ENCODE assay signal across 23 cellular contexts in the genomic region with DNA sequence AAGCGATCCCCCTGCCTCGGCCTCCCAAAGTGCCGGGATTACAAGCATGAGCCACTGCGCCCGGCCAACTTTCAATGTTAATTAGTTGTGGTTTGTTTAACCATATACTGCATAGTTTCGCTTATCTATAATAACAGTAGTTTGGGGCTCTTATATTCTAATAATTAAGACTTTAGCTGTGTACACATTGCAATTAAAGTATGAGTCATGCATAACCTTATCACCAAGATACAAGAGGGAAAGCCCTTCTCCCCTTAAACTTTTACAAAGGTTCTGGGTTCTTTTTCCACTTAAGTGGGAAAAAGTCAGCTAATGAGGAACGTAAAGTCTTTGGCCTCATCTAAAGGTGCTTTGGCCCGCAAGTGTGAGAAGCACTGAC. TPM values are rescaled to one million over a fixed set of nuclear protein-coding genes. Genes with fewer than 3 reads are reported as not detected.
DNase-seq lines count a peak whose midpoint lies in the region; ATAC-seq, FAIRE-seq and TF ChIP-seq lines count a peak whose summit lies in the region.
"Had no signal": no experiment of that assay in that cellular context is flagged by ENCODE, and none has a peak within 500 bp of the region (broad histone marks: within the 10 kb centered on the region; RNA-seq: fewer than 3 reads in every experiment).

No MANE protein-coding gene starts in this region.

- H3K79me2 ChIP-seq in HepG2 (ENCODE audit: insufficient read depth, low read length): no peaks in the 10 kb centered on the region
- H3K79me2 ChIP-seq in astrocyte (ENCODE audit: insufficient read depth, low read length): no peaks in the 10 kb centered on the region

- H3K27me3 Mint-ChIP-seq in astrocyte (ENCODE audit: low read depth, unreplicated experiment): peaks cover 5% of the 10 kb centered on the region
- H3K27me3 Mint-ChIP-seq in endothelial cell (ENCODE audit: unreplicated experiment): no peaks in the 10 kb centered on the region
- peaks cover 14% of the 10 kb centered on the region for H3K27me3 Mint-ChIP-seq in osteocyte (ENCODE audit: unreplicated experiment)

- intact Hi-C loops in HepG2 (cut with micrococcal nuclease; ENCODE audit: unreplicated experiment) (no loop called here), right lobe of liver (cut with DNase I) (no loop called here), left lung (cut with DNase I) (no loop called here), head of caudate nucleus (cut with DNase I) (no loop called here)

- 56% methylated on average over 8 of the region's 8 CpGs for WGBS in HepG2 (ENCODE audit: low lambda C conversion rate)
- WGBS in right lobe of liver (ENCODE audit: insufficient coverage, low coverage, low lambda C conversion rate, missing lambda C conversion rate): 77% methylated on average over 8 of the region's 8 CpGs

- H3K9me3 ChIP-seq in HepG2 (ENCODE audit: low read length) (no peaks in the 10 kb centered on the region), right lobe of liver (no peaks in the 10 kb centered on the region), astrocyte (ENCODE audit: insufficient read depth, low read depth, low read length) (no peaks in the 10 kb centered on the region), left lung (no peaks in the 10 kb centered on the region)
- H3K9me3 ChIP-seq: BLaER1, Peyer's patch had no signal

- POLR2A ChIA-PET in HepG2 (lab: Yijun Ruan, JAX): interaction anchor here (1.1 to 8.3 kb wide), 3 partner anchors 16 to 126 kb away, joined by 3 to 123 read pairs (median 3); partner anchors contain the start of gene DDX39B

- CTCF ChIA-PET in HepG2 (lab: Yijun Ruan, JAX; ENCODE audit: low intra/inter-chr PET ratio, low total read pairs): no interaction called here

- H3K4me1 ChIP-seq in HepG2 (ENCODE audit: insufficient read depth, low read length) (peaks cover 47% of the 10 kb centered on the region), right lobe of liver (no peaks in the 10 kb centered on the region), astrocyte (ENCODE audit: insufficient read depth, low read length) (peaks cover 8% of the 10 kb centered on the region), left lung (peaks cover 0 to 2% of the 10 kb centered on the region in 2 donors)
- H3K4me1 ChIP-seq: BLaER1, Peyer's patch had no signal

- in situ Hi-C loops in HepG2 (cut with HindIII; ENCODE audit: extremely low pct_ligation_motif_present, low pct_unique_long_range_greater_than_20kb): loop anchor here (5.0 kb wide), 1 partner anchor 33 kb away; no protein-coding TSS in a partner anchor

- 0 out of 6 replicates have a peak overlapping the region, but pooled peaks of 1 of the 3 experiments have one; percentile 8 for H3K4me3 ChIP-seq in HepG2 (replicated peaks in 1 of 3; ENCODE audit: insufficient read depth in 1 of 3, low read depth in 2 of 3, low read length in 3 of 3)
- H3K4me3 ChIP-seq in right lobe of liver: no peak overlapping the region
- no peak overlapping the region for H3K4me3 ChIP-seq in astrocyte (ENCODE audit: insufficient read depth, low read depth, low read length)
- H3K4me3 ChIP-seq in left lung: no peak overlapping the region
- H3K4me3 ChIP-seq: BLaER1, Peyer's patch, SK-N-MC had no signal

- DNase-seq in HepG2 (ENCODE audit: low spot score): no peak
- no peak for DNase-seq in right lobe of liver
- DNase-seq in astrocyte (ENCODE audit: low read depth): no peak
- DNase-seq in left lung: no peak
- no peak for DNase-seq in head of caudate nucleus
- no peak for DNase-seq in endothelial cell (ENCODE audit: low spot score)
- no peak for DNase-seq in osteocyte (ENCODE audit: extremely low spot score, unreplicated experiment)
- DNase-seq: Calu3, MM.1S, NCI-H1092, NCI-H1436 treated with DMSO at 0.1 percent for 48 hours, NCI-H2081, NCI-H2171 treated with DMSO at 0.1 percent for 48 hours, NCI-H446 treated with DMSO at 0.1 percent for 48 hours, Peyer's patch had no signal

- no peak overlapping the region for H3K4me3 Mint-ChIP-seq in astrocyte (ENCODE audit: unreplicated experiment)
- no peak overlapping the region for H3K4me3 Mint-ChIP-seq in endothelial cell (ENCODE audit: unreplicated experiment)
- no peak overlapping the region for H3K4me3 Mint-ChIP-seq in osteocyte (ENCODE audit: unreplicated experiment)
- H3K4me3 Mint-ChIP-seq: CD8-positive, alpha-beta T cell had no signal

- TF ChIP-seq POLR2A in HepG2 (IDR thresholded peaks at IDR 0.05; ENCODE audit: insufficient read depth in 1 of 2, low read depth in 2 of 2, low read length in 2 of 2) (no peak), right lobe of liver (IDR thresholded peaks at IDR 0.05) (no peak)

- H3K36me3 ChIP-seq in HepG2 (replicated peaks in 1 of 2; ENCODE audit: control insufficient read depth in 1 of 2, insufficient read depth in 2 of 2, low read length in 2 of 2) (peaks cover 7 to 9% of the 10 kb centered on the region in 2 experiments; a peak in 4 of 5 replicates), right lobe of liver (peaks cover 0 to 8% (median 2%) of the 10 kb centered on the region in 4 donors), astrocyte (ENCODE audit: insufficient read depth, low read length) (peaks cover 5% of the 10 kb centered on the region), left lung (peaks cover 0 to 22% of the 10 kb centered on the region in 2 donors)

- no peak overlapping the region for H3K27ac Mint-ChIP-seq in astrocyte (ENCODE audit: unreplicated experiment)
- no peak overlapping the region for H3K27ac Mint-ChIP-seq in endothelial cell (ENCODE audit: unreplicated experiment)
- H3K27ac Mint-ChIP-seq in osteocyte (ENCODE audit: unreplicated experiment): no peak overlapping the region
- H3K27ac Mint-ChIP-seq: CD8-positive, alpha-beta T cell had no signal

- no peak overlapping the region for H3K9ac ChIP-seq in HepG2 (ENCODE audit: insufficient read depth, low read depth, low read length)
- H3K9ac ChIP-seq in astrocyte (ENCODE audit: low read length): no peak overlapping the region
- H3K9ac ChIP-seq: BLaER1 had no signal

- H4K20me1 ChIP-seq in HepG2 (ENCODE audit: insufficient read depth, low read length): peaks cover 10% of the 10 kb centered on the region; the same call in 1 of the 2 replicates
- H4K20me1 ChIP-seq in astrocyte (ENCODE audit: insufficient read depth, low read length): peaks cover 28% of the 10 kb centered on the region

- H3K4me1 Mint-ChIP-seq in astrocyte (ENCODE audit: low read depth, unreplicated experiment) (peaks cover 7% of the 10 kb centered on the region), endothelial cell (ENCODE audit: unreplicated experiment) (peaks cover 5% of the 10 kb centered on the region), osteocyte (ENCODE audit: unreplicated experiment) (peaks cover 8% of the 10 kb centered on the region)

- H2AFZ ChIP-seq in HepG2 (ENCODE audit: low read length) (no peak overlapping the region), astrocyte (ENCODE audit: low read depth, low read length) (no peak overlapping the region)

- no peak for TF ChIP-seq RAD21 in HepG2 (CRISPR knock-in tag; IDR thresholded peaks at IDR 0.05)

- TF ChIP-seq CTCF in HepG2 (CRISPR knock-in tag; IDR thresholded peaks at IDR 0.05): no peak
- no peak for TF ChIP-seq CTCF in right lobe of liver (IDR thresholded peaks at IDR 0.05)
- TF ChIP-seq CTCF in astrocyte (IDR thresholded peaks at IDR 0.05; ENCODE audit: insufficient read depth, low read depth, low read length): no peak
- TF ChIP-seq CTCF in left lung (IDR thresholded peaks at IDR 0.05): no peak
- no peak for TF ChIP-seq CTCF in endothelial cell (IDR thresholded peaks at IDR 0.05; ENCODE audit: unreplicated experiment)
- TF ChIP-seq CTCF in osteocyte (IDR thresholded peaks at IDR 0.05): no peak

- no peaks in the 10 kb centered on the region for H3K9me3 Mint-ChIP-seq in astrocyte (ENCODE audit: unreplicated experiment)
- H3K9me3 Mint-ChIP-seq in endothelial cell (ENCODE audit: unreplicated experiment): no peaks in the 10 kb centered on the region
- H3K9me3 Mint-ChIP-seq in osteocyte (ENCODE audit: unreplicated experiment): no peaks in the 10 kb centered on the region
- H3K9me3 Mint-ChIP-seq: CD8-positive, alpha-beta T cell had no signal

- no peaks in the 10 kb centered on the region for H3K36me3 Mint-ChIP-seq in astrocyte (ENCODE audit: low read depth, unreplicated experiment)
- peaks cover 6% of the 10 kb centered on the region for H3K36me3 Mint-ChIP-seq in endothelial cell (ENCODE audit: low read depth, unreplicated experiment)
- peaks cover 6% of the 10 kb centered on the region for H3K36me3 Mint-ChIP-seq in osteocyte (ENCODE audit: unreplicated experiment)

- TF ChIP-seq EP300 in HepG2 (IDR thresholded peaks at IDR 0.05; ENCODE audit: low read depth in 2 of 2, low read length in 2 of 2) (no peak), HepG2 (CRISPR knock-in tag; IDR thresholded peaks at IDR 0.05; ENCODE audit: borderline replicate concordance) (no peak)

- BruUV-seq in HepG2 (replicated peaks; lab: Mats Ljungman, UMichigan): no TSS peak

- H3K27ac ChIP-seq in HepG2 (ENCODE audit: extremely low read length, insufficient read depth, low read length): no peak overlapping the region
- H3K27ac ChIP-seq in right lobe of liver: no peak overlapping the region
- H3K27ac ChIP-seq in astrocyte (ENCODE audit: low read depth, low read length): peak overlapping the region; percentile 2
- H3K27ac ChIP-seq in left lung: peak overlapping the region in 1 of 2 donors; percentile 50
- H3K27ac ChIP-seq: BLaER1, Peyer's patch, SK-N-MC had no signal

- FAIRE-seq in HepG2 (lab: Jason Lieb, UNC) (no peak), astrocyte (lab: Jason Lieb, UNC) (no peak)
- FAIRE-seq: A204.1, GM12891 had no signal

- no peaks in the 10 kb centered on the region for H3K27me3 ChIP-seq in HepG2 (ENCODE audit: control insufficient read depth in 1 of 2, insufficient read depth in 2 of 2, low read length in 2 of 2)
- no peaks in the 10 kb centered on the region for H3K27me3 ChIP-seq in right lobe of liver
- no peaks in the 10 kb centered on the region for H3K27me3 ChIP-seq in astrocyte (ENCODE audit: insufficient read depth, low read length)
- H3K27me3 ChIP-seq in left lung: no peaks in the 10 kb centered on the region
- H3K27me3 ChIP-seq: BLaER1, Peyer's patch had no signal

- ATAC-seq in HepG2 (no peak), right lobe of liver (no peak), left lung (peak; percentile 21), HG03175 (IDR thresholded peaks at IDR 0.05; ENCODE audit: unreplicated experiment) (no peak)
- ATAC-seq: CD8-positive, alpha-beta T cell had no signal

- H3K4me2 ChIP-seq in HepG2 (ENCODE audit: low read depth, low read length) (0 out of 2 replicates have a peak overlapping the region, but pooled peaks have one; percentile 23), astrocyte (ENCODE audit: low read length) (peak overlapping the region; percentile 25)
- H3K4me2 ChIP-seq: BLaER1 had no signal

RNA-seq across cellular contexts. Expression of gene MCCD1, which starts 3.2 kb away (rescaled TPM):
- total RNA-seq in HepG2 (2016; rRNA removed; fragmentation: Illumina TruSeq; extraction: Trizol) (0.15 and 0.36 TPM in 2 replicates), right lobe of liver (not detected), astrocyte (not detected in 2 replicates), left lung (not detected), endothelial cell (ENCODE audit: unreplicated experiment) (not detected), osteocyte (not detected in 2 replicates)
- total RNA-seq in HepG2 (2016; cell fraction: cytosol; rRNA removed; fragmentation: Illumina TruSeq; extraction: Trizol; ENCODE audit: low read depth): 0.26 TPM in 1 of 2 replicates, not detected in the other
- 0.19 TPM in 1 of 2 replicates, not detected in the other for total RNA-seq in HepG2 (2016; cell fraction: insoluble cytoplasmic fraction; rRNA removed; fragmentation: Illumina TruSeq; extraction: Trizol)
- total RNA-seq in HepG2 (2016; cell fraction: membrane; rRNA removed; fragmentation: Illumina TruSeq; extraction: Trizol): 0.19 and 0.38 TPM in 2 replicates
- 0.43 TPM in 1 of 2 replicates, not detected in the other for total RNA-seq in HepG2 (2016; cell fraction: nucleus; rRNA removed; fragmentation: Illumina TruSeq; extraction: Trizol)
- polyA plus RNA-seq in HepG2 (2011; rRNA removed): 0.09 TPM in 1 of 2 replicates, not detected in the other
- polyA plus RNA-seq in HepG2 (2011; cell fraction: cytosol; rRNA removed): 0.06 and 0.09 TPM in 2 replicates
- not detected in 2 replicates for polyA plus RNA-seq in HepG2 (2011; cell fraction: nucleus; rRNA removed)
- 0.25 and 0.28 TPM in 2 replicates for polyA plus RNA-seq in HepG2 (2012)
- 0.18 and 0.33 TPM in 2 replicates for polyA plus RNA-seq in HepG2 (2016; cell fraction: cytosol; fragmentation: Illumina TruSeq; extraction: Trizol; ENCODE audit: low read depth)
- polyA plus RNA-seq in HepG2 (2016; cell fraction: insoluble cytoplasmic fraction; fragmentation: Illumina TruSeq; extraction: Trizol; ENCODE audit: low read depth): 0.26 TPM in 1 of 2 replicates, not detected in the other
- polyA plus RNA-seq in HepG2 (2016; cell fraction: membrane; fragmentation: Illumina TruSeq; extraction: Trizol; ENCODE audit: low read depth): 0.21 and 0.24 TPM in 2 replicates
- polyA plus RNA-seq in HepG2 (2016; cell fraction: nucleus; fragmentation: Illumina TruSeq; extraction: Trizol; ENCODE audit: insufficient read depth, low read depth): 0.53 and 0.71 TPM in 2 replicates
- polyA minus RNA-seq in HepG2 (2011; rRNA and poly(A)+ RNA removed; ENCODE audit: low replicate concordance): 0.48 TPM in 1 of 2 replicates, not detected in the other
- not detected in 2 replicates for polyA minus RNA-seq in HepG2 (2011; cell fraction: cytosol; rRNA and poly(A)+ RNA removed)
- not detected in 2 replicates for polyA minus RNA-seq in HepG2 (2011; cell fraction: nucleus; rRNA and poly(A)+ RNA removed)
- total RNA-seq: Calu3; CD8-positive, alpha-beta T cell; H4; LHCN-M2; Peyer's patch had no signal

RNA-seq across cellular contexts. Expression of gene DDX39B, which starts 16.3 kb away (rescaled TPM):
- 570 and 737 TPM in 2 replicates for total RNA-seq in HepG2 (2016; rRNA removed; fragmentation: Illumina TruSeq; extraction: Trizol)
- total RNA-seq in HepG2 (2016; cell fraction: cytosol; rRNA removed; fragmentation: Illumina TruSeq; extraction: Trizol; ENCODE audit: low read depth): 100 and 118 TPM in 2 replicates
- 551 and 741 TPM in 2 replicates for total RNA-seq in HepG2 (2016; cell fraction: insoluble cytoplasmic fraction; rRNA removed; fragmentation: Illumina TruSeq; extraction: Trizol)
- 185 and 202 TPM in 2 replicates for total RNA-seq in HepG2 (2016; cell fraction: membrane; rRNA removed; fragmentation: Illumina TruSeq; extraction: Trizol)
- 358 and 385 TPM in 2 replicates for total RNA-seq in HepG2 (2016; cell fraction: nucleus; rRNA removed; fragmentation: Illumina TruSeq; extraction: Trizol)
- polyA plus RNA-seq in HepG2 (2011; rRNA removed): 650 and 678 TPM in 2 replicates
- polyA plus RNA-seq in HepG2 (2011; cell fraction: cytosol; rRNA removed): 412 and 551 TPM in 2 replicates
- polyA plus RNA-seq in HepG2 (2011; cell fraction: nucleus; rRNA removed): 1,695 and 1,727 TPM in 2 replicates
- 442 and 447 TPM in 2 replicates for polyA plus RNA-seq in HepG2 (2012)
- 114 and 121 TPM in 2 replicates for polyA plus RNA-seq in HepG2 (2016; cell fraction: cytosol; fragmentation: Illumina TruSeq; extraction: Trizol; ENCODE audit: low read depth)
- polyA plus RNA-seq in HepG2 (2016; cell fraction: insoluble cytoplasmic fraction; fragmentation: Illumina TruSeq; extraction: Trizol; ENCODE audit: low read depth): 480 and 493 TPM in 2 replicates
- 169 and 185 TPM in 2 replicates for polyA plus RNA-seq in HepG2 (2016; cell fraction: membrane; fragmentation: Illumina TruSeq; extraction: Trizol; ENCODE audit: low read depth)
- polyA plus RNA-seq in HepG2 (2016; cell fraction: nucleus; fragmentation: Illumina TruSeq; extraction: Trizol; ENCODE audit: insufficient read depth, low read depth): 1,220 and 1,229 TPM in 2 replicates
- polyA minus RNA-seq in HepG2 (2011; rRNA and poly(A)+ RNA removed; ENCODE audit: low replicate concordance): 1,218 and 1,293 TPM in 2 replicates
- polyA minus RNA-seq in HepG2 (2011; cell fraction: cytosol; rRNA and poly(A)+ RNA removed): 205 and 230 TPM in 2 replicates
- 632 and 651 TPM in 2 replicates for polyA minus RNA-seq in HepG2 (2011; cell fraction: nucleus; rRNA and poly(A)+ RNA removed)
- 100 to 1,000 TPM in 3 of 6 experiments, 10 to 100 TPM in 3; 85.2 to 145 (median 102) TPM for total RNA-seq in right lobe of liver
- 284 and 294 TPM in 2 replicates for total RNA-seq in astrocyte
- total RNA-seq in left lung: 100 to 1,000 TPM; 201 to 319 TPM
- 336 TPM for total RNA-seq in endothelial cell (ENCODE audit: unreplicated experiment)
- total RNA-seq in osteocyte: 315 and 331 TPM in 2 replicates

RNA-seq across cellular contexts. Expression of gene ATP6V1G2, which starts 20.9 kb away (rescaled TPM):
- total RNA-seq in HepG2 (2016; rRNA removed; fragmentation: Illumina TruSeq; extraction: Trizol): 0.27 TPM in 1 of 2 replicates, not detected in the other
- not detected in 2 replicates for total RNA-seq in HepG2 (2016; cell fraction: cytosol; rRNA removed; fragmentation: Illumina TruSeq; extraction: Trizol; ENCODE audit: low read depth)
- total RNA-seq in HepG2 (2016; cell fraction: insoluble cytoplasmic fraction; rRNA removed; fragmentation: Illumina TruSeq; extraction: Trizol): 0.25 and 0.35 TPM in 2 replicates
- total RNA-seq in HepG2 (2016; cell fraction: membrane; rRNA removed; fragmentation: Illumina TruSeq; extraction: Trizol): 0.15 TPM in 1 of 2 replicates, not detected in the other
- 0.50 TPM in 1 of 2 replicates, not detected in the other for total RNA-seq in HepG2 (2016; cell fraction: nucleus; rRNA removed; fragmentation: Illumina TruSeq; extraction: Trizol)
- 0.83 and 1.2 TPM in 2 replicates for polyA plus RNA-seq in HepG2 (2011; rRNA removed)
- polyA plus RNA-seq in HepG2 (2011; cell fraction: cytosol; rRNA removed): 0.35 and 0.47 TPM in 2 replicates
- 1.1 and 2.1 TPM in 2 replicates for polyA plus RNA-seq in HepG2 (2011; cell fraction: nucleus; rRNA removed)
- 0.87 and 1.0 TPM in 2 replicates for polyA plus RNA-seq in HepG2 (2012)
- polyA plus RNA-seq in HepG2 (2016; cell fraction: cytosol; fragmentation: Illumina TruSeq; extraction: Trizol; ENCODE audit: low read depth): 0.10 and 0.18 TPM in 2 replicates
- 0.52 and 0.60 TPM in 2 replicates for polyA plus RNA-seq in HepG2 (2016; cell fraction: insoluble cytoplasmic fraction; fragmentation: Illumina TruSeq; extraction: Trizol; ENCODE audit: low read depth)
- 0.19 and 0.40 TPM in 2 replicates for polyA plus RNA-seq in HepG2 (2016; cell fraction: membrane; fragmentation: Illumina TruSeq; extraction: Trizol; ENCODE audit: low read depth)
- 0.81 and 0.89 TPM in 2 replicates for polyA plus RNA-seq in HepG2 (2016; cell fraction: nucleus; fragmentation: Illumina TruSeq; extraction: Trizol; ENCODE audit: insufficient read depth, low read depth)
- 0.19 TPM in 1 of 2 replicates, not detected in the other for polyA minus RNA-seq in HepG2 (2011; rRNA and poly(A)+ RNA removed; ENCODE audit: low replicate concordance)
- polyA minus RNA-seq in HepG2 (2011; cell fraction: cytosol; rRNA and poly(A)+ RNA removed): not detected in 2 replicates
- polyA minus RNA-seq in HepG2 (2011; cell fraction: nucleus; rRNA and poly(A)+ RNA removed): 0.52 and 1.2 TPM in 2 replicates
- total RNA-seq in right lobe of liver: under 1 TPM in 3 of 6 experiments, not detected in 3; 0.29 to 0.43 (median 0.42) TPM
- total RNA-seq in astrocyte: 2.6 and 3.4 TPM in 2 replicates
- total RNA-seq in left lung: 1 to 10 TPM; 1.0 to 1.6 TPM
- total RNA-seq in endothelial cell (ENCODE audit: unreplicated experiment): 1.8 TPM
- total RNA-seq in osteocyte: 8.8 and 9.0 TPM in 2 replicates
- total RNA-seq: Peyer's patch had no signal

RNA-seq across cellular contexts. Expression of gene NFKBIL1, which starts 21.9 kb away (rescaled TPM):
- total RNA-seq in HepG2 (2016; rRNA removed; fragmentation: Illumina TruSeq; extraction: Trizol) (13.9 and 19.5 TPM in 2 replicates), right lobe of liver (10 to 100 TPM in 1 of 6 experiments, 1 to 10 TPM in 5; 7.5 to 10.2 (median 8.3) TPM), astrocyte (18.8 and 20.4 TPM in 2 replicates), left lung (10 to 100 TPM; 15.0 to 17.2 TPM), endothelial cell (ENCODE audit: unreplicated experiment) (13.4 TPM), osteocyte (28.7 and 33.2 TPM in 2 replicates)
- total RNA-seq in HepG2 (2016; cell fraction: cytosol; rRNA removed; fragmentation: Illumina TruSeq; extraction: Trizol; ENCODE audit: low read depth): 18.2 and 19.6 TPM in 2 replicates
- total RNA-seq in HepG2 (2016; cell fraction: insoluble cytoplasmic fraction; rRNA removed; fragmentation: Illumina TruSeq; extraction: Trizol): 16.9 and 19.7 TPM in 2 replicates
- total RNA-seq in HepG2 (2016; cell fraction: membrane; rRNA removed; fragmentation: Illumina TruSeq; extraction: Trizol): 24.8 and 27.5 TPM in 2 replicates
- total RNA-seq in HepG2 (2016; cell fraction: nucleus; rRNA removed; fragmentation: Illumina TruSeq; extraction: Trizol): 11.6 and 12.4 TPM in 2 replicates
- 9.7 and 13.7 TPM in 2 replicates for polyA plus RNA-seq in HepG2 (2011; rRNA removed)
- polyA plus RNA-seq in HepG2 (2011; cell fraction: cytosol; rRNA removed): 13.1 and 20.6 TPM in 2 replicates
- polyA plus RNA-seq in HepG2 (2011; cell fraction: nucleus; rRNA removed): 18.8 and 23.1 TPM in 2 replicates
- 11.6 and 15.0 TPM in 2 replicates for polyA plus RNA-seq in HepG2 (2012)
- polyA plus RNA-seq in HepG2 (2016; cell fraction: cytosol; fragmentation: Illumina TruSeq; extraction: Trizol; ENCODE audit: low read depth): 19.6 and 20.1 TPM in 2 replicates
- polyA plus RNA-seq in HepG2 (2016; cell fraction: insoluble cytoplasmic fraction; fragmentation: Illumina TruSeq; extraction: Trizol; ENCODE audit: low read depth): 16.2 and 18.3 TPM in 2 replicates
- 21.4 and 23.3 TPM in 2 replicates for polyA plus RNA-seq in HepG2 (2016; cell fraction: membrane; fragmentation: Illumina TruSeq; extraction: Trizol; ENCODE audit: low read depth)
- 16.4 and 17.5 TPM in 2 replicates for polyA plus RNA-seq in HepG2 (2016; cell fraction: nucleus; fragmentation: Illumina TruSeq; extraction: Trizol; ENCODE audit: insufficient read depth, low read depth)
- polyA minus RNA-seq in HepG2 (2011; rRNA and poly(A)+ RNA removed; ENCODE audit: low replicate concordance): 7.5 and 37.6 TPM in 2 replicates
- polyA minus RNA-seq in HepG2 (2011; cell fraction: cytosol; rRNA and poly(A)+ RNA removed): 9.1 and 9.4 TPM in 2 replicates
- 8.3 and 8.9 TPM in 2 replicates for polyA minus RNA-seq in HepG2 (2011; cell fraction: nucleus; rRNA and poly(A)+ RNA removed)

RNA-seq across cellular contexts. Expression of gene MICB, which starts 27.6 kb away (rescaled TPM):
- total RNA-seq in HepG2 (2016; rRNA removed; fragmentation: Illumina TruSeq; extraction: Trizol) (9.0 and 12.5 TPM in 2 replicates), right lobe of liver (1 to 10 TPM in 4 of 6 experiments, under 1 TPM in 2; 0.48 to 2.0 (median 1.2) TPM), astrocyte (4.1 and 5.8 TPM in 2 replicates), left lung (10 to 100 TPM; 11.2 to 11.3 TPM), endothelial cell (ENCODE audit: unreplicated experiment) (3.6 TPM), osteocyte (12.1 and 13.8 TPM in 2 replicates)
- total RNA-seq in HepG2 (2016; cell fraction: cytosol; rRNA removed; fragmentation: Illumina TruSeq; extraction: Trizol; ENCODE audit: low read depth): 2.6 and 3.2 TPM in 2 replicates
- total RNA-seq in HepG2 (2016; cell fraction: insoluble cytoplasmic fraction; rRNA removed; fragmentation: Illumina TruSeq; extraction: Trizol): 9.5 and 13.1 TPM in 2 replicates
- total RNA-seq in HepG2 (2016; cell fraction: membrane; rRNA removed; fragmentation: Illumina TruSeq; extraction: Trizol): 6.9 TPM in 2 replicates
- 11.1 and 13.6 TPM in 2 replicates for total RNA-seq in HepG2 (2016; cell fraction: nucleus; rRNA removed; fragmentation: Illumina TruSeq; extraction: Trizol)
- polyA plus RNA-seq in HepG2 (2011; rRNA removed): 12.8 and 15.4 TPM in 2 replicates
- 12.4 and 15.7 TPM in 2 replicates for polyA plus RNA-seq in HepG2 (2011; cell fraction: cytosol; rRNA removed)
- 5.2 and 6.2 TPM in 2 replicates for polyA plus RNA-seq in HepG2 (2011; cell fraction: nucleus; rRNA removed)
- polyA plus RNA-seq in HepG2 (2012): 7.7 and 11.6 TPM in 2 replicates
- 2.0 and 2.2 TPM in 2 replicates for polyA plus RNA-seq in HepG2 (2016; cell fraction: cytosol; fragmentation: Illumina TruSeq; extraction: Trizol; ENCODE audit: low read depth)
- polyA plus RNA-seq in HepG2 (2016; cell fraction: insoluble cytoplasmic fraction; fragmentation: Illumina TruSeq; extraction: Trizol; ENCODE audit: low read depth): 9.0 and 9.7 TPM in 2 replicates
- polyA plus RNA-seq in HepG2 (2016; cell fraction: membrane; fragmentation: Illumina TruSeq; extraction: Trizol; ENCODE audit: low read depth): 4.3 and 4.8 TPM in 2 replicates
- 18.1 and 19.7 TPM in 2 replicates for polyA plus RNA-seq in HepG2 (2016; cell fraction: nucleus; fragmentation: Illumina TruSeq; extraction: Trizol; ENCODE audit: insufficient read depth, low read depth)
- 21.6 and 48.3 TPM in 2 replicates for polyA minus RNA-seq in HepG2 (2011; rRNA and poly(A)+ RNA removed; ENCODE audit: low replicate concordance)
- 9.7 and 10.3 TPM in 2 replicates for polyA minus RNA-seq in HepG2 (2011; cell fraction: cytosol; rRNA and poly(A)+ RNA removed)
- polyA minus RNA-seq in HepG2 (2011; cell fraction: nucleus; rRNA and poly(A)+ RNA removed): 4.5 and 4.6 TPM in 2 replicates
